8 cellular contexts compared by ENCODE assay signal in genomic region chr5:149732500-149733128, GRCh38. TPM values are rescaled to one million over a fixed set of nuclear protein-coding genes. Genes with fewer than 3 reads are reported as not detected.
DNase-seq lines count a peak whose midpoint lies in the region; ATAC-seq lines count a peak whose summit lies in the region.

No MANE protein-coding gene starts in this region.

- H3K9ac ChIP-seq in HUES48 (ENCODE audit: low read depth, low read length) (no peak overlapping the region), skeletal muscle satellite cell (ENCODE audit: low read depth, low read length) (no peak overlapping the region)

- H3K4me3 Mint-ChIP-seq in activated CD8-positive, alpha-beta T cell treated with anti-CD3 and anti-CD28 coated beads, Interleukin-2, amount 10 ng/mL, durations not matched to agents 7 days and 5 days = peak overlapping the region; percentile 83

- H3K36me3 ChIP-seq in HUES48 (ENCODE audit: control insufficient read depth, insufficient read depth, low read length) = no peaks in the 10 kb centered on the region
- H3K36me3 ChIP-seq in skeletal muscle satellite cell (ENCODE audit: insufficient read depth, low read length) = no peaks in the 10 kb centered on the region

- H3K36me3 Mint-ChIP-seq in activated CD8-positive, alpha-beta T cell treated with anti-CD3 and anti-CD28 coated beads, Interleukin-2, amount 10 ng/mL, durations not matched to agents 7 days and 5 days (ENCODE audit: low read depth) = peaks cover 1% of the 10 kb centered on the region

- H3K4me2 ChIP-seq in skeletal muscle satellite cell (ENCODE audit: low read length) = peak overlapping the region; percentile 100

- H3K27ac Mint-ChIP-seq in activated CD8-positive, alpha-beta T cell treated with anti-CD3 and anti-CD28 coated beads, Interleukin-2, amount 10 ng/mL, durations not matched to agents 7 days and 5 days = no peak overlapping the region

- H3K9me3 ChIP-seq in HUES48 (ENCODE audit: control insufficient read depth, insufficient read depth, low read length) (no peaks in the 10 kb centered on the region), skeletal muscle satellite cell (replicated peaks; ENCODE audit: low read length) (no peaks in the 10 kb centered on the region)

- ATAC-seq in activated CD8-positive, alpha-beta T cell treated with anti-CD3 and anti-CD28 coated beads, Interleukin-2, amount 10 ng/mL, durations not matched to agents 7 days and 5 days = no peak
- ATAC-seq in GM21381 (IDR thresholded peaks at IDR 0.05; ENCODE audit: unreplicated experiment) = no peak

- CTCF ChIA-PET in activated CD8-positive, alpha-beta T cell treated with anti-CD3 and anti-CD28 coated beads, Interleukin-2, amount 10 ng/mL, durations not matched to agents 7 days and 5 days (lab: Charles Lee) = interaction anchor here (1.4 kb wide), 1 partner anchor 99 kb away, joined by 3 read pairs; no protein-coding TSS in a partner anchor

- no peak overlapping the region for H3K27ac ChIP-seq in HUES48 (ENCODE audit: low read depth, low read length)

- H3K4me1 Mint-ChIP-seq in activated CD8-positive, alpha-beta T cell treated with anti-CD3 and anti-CD28 coated beads, Interleukin-2, amount 10 ng/mL, durations not matched to agents 7 days and 5 days (ENCODE audit: low read depth) = peaks cover 16% of the 10 kb centered on the region

- DNase-seq in activated CD8-positive, alpha-beta T cell treated with anti-CD3 and anti-CD28 coated beads, Interleukin-2, amount 10 ng/mL, durations not matched to agents 7 days and 5 days = no peak
- DNase-seq in C1 segment of cervical spinal cord (lab: John Stamatoyannopoulos, UW) (no peak), HuH-7.5 (ENCODE audit: low spot score) (no peak)
- no peak for DNase-seq in activated CD4-positive, alpha-beta T cell treated with anti-CD3 and anti-CD28 coated beads for 48 hours

- no peaks in the 10 kb centered on the region for H3K27me3 Mint-ChIP-seq in activated CD8-positive, alpha-beta T cell treated with anti-CD3 and anti-CD28 coated beads, Interleukin-2, amount 10 ng/mL, durations not matched to agents 7 days and 5 days (ENCODE audit: low read depth)

- POLR2A ChIA-PET in activated CD8-positive, alpha-beta T cell treated with anti-CD3 and anti-CD28 coated beads, Interleukin-2, amount 10 ng/mL, durations not matched to agents 7 days and 5 days (lab: Charles Lee) = interaction anchor here (0.6 kb wide), 2 partner anchors 13 to 95 kb away, joined by 3 read pairs; no protein-coding TSS in a partner anchor

- no peaks in the 10 kb centered on the region for H3K9me3 Mint-ChIP-seq in activated CD8-positive, alpha-beta T cell treated with anti-CD3 and anti-CD28 coated beads, Interleukin-2, amount 10 ng/mL, durations not matched to agents 7 days and 5 days (ENCODE audit: insufficient read depth)

- H3K4me1 ChIP-seq in HUES48 (ENCODE audit: control insufficient read depth, insufficient read depth, low read length) = peaks cover 10% of the 10 kb centered on the region; the same call in 1 of the 2 replicates
- peaks cover 5% of the 10 kb centered on the region for H3K4me1 ChIP-seq in skeletal muscle satellite cell (ENCODE audit: control insufficient read depth, insufficient read depth, low read length)

- H3K4me3 ChIP-seq in HUES48 (ENCODE audit: low read depth, low read length) (peak overlapping the region; percentile 70), iPS-11a (ENCODE audit: low read depth, low read length) (peak overlapping the region; percentile 77), skeletal muscle satellite cell (ENCODE audit: low read length) (no peak overlapping the region)

- peaks cover 22% of the 10 kb centered on the region for H3K27me3 ChIP-seq in HUES48 (ENCODE audit: control insufficient read depth, insufficient read depth, low read length)
- H3K27me3 ChIP-seq in skeletal muscle satellite cell (ENCODE audit: control insufficient read depth, insufficient read depth, low read length) = peaks cover 50% of the 10 kb centered on the region

RNA-seq across cellular contexts. Expression of gene PPARGC1B, which starts 2.5 kb away (rescaled TPM):
- 1 to 10 TPM; 9.4 to 9.6 TPM for total RNA-seq in activated CD8-positive, alpha-beta T cell treated with anti-CD3 and anti-CD28 coated beads, Interleukin-2, amount 10 ng/mL, durations not matched to agents 7 days and 5 days
- 1.7 and 3.5 TPM in 2 replicates for total RNA-seq in skeletal muscle satellite cell (2012; rRNA removed)
